In the genomic region with DNA sequence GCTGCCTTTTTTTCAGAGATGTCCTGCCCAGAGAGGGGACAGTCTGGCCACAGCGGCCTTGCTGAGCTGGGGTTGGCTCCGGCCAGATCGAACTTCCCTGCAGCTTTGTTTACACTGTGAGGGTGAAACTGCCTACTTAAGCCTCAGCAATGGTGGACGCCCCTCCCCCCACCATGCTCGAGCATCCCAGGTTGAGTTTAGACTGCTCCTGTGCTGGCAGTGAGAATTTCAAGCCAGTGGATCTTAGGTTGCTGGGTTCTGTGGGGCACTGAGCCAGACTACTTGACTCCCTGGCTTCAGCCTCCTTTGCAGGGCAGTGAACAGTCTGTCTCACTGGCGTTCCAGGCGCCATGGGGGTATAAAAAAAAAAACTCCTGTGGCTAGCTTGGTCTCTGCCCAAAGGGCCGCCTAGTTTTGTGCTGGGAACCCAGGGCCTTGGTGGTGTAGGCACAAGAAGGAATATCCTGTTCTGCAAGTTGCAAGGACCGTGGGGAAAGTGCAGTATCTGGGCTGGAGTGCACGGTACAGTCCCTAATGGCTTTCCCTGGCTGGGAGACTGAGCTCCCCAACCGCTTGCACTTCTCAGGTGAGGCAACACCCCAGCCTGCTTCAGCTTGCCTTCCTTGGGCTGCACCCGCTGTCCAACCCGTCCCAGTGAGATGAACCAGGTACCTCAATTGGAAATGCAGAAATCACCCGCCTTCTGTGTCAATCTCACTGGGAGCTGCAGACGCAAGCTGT, we compare ENCODE assay signal across 25 cellular contexts.
A peak's percentile ranks its signal among the peaks of the same experiment; 100 is the strongest.
DNase-seq lines count a peak whose midpoint lies in the region; ATAC-seq, FAIRE-seq and TF ChIP-seq lines count a peak whose summit lies in the region.
"Had no signal": no experiment of that assay in that cellular context is flagged by ENCODE, and none has a peak within 500 bp of the region (broad histone marks: within the 10 kb centered on the region; RNA-seq: fewer than 3 reads in every experiment).

No MANE protein-coding gene starts in this region.

- no peaks in the 10 kb centered on the region for H3K79me1 ChIP-seq in mesendoderm (ENCODE audit: low read length)

- no peak overlapping the region for H2BK5ac ChIP-seq in mesendoderm (ENCODE audit: low read length)

- H3K4ac ChIP-seq in mesendoderm (ENCODE audit: low read depth, low read length) = no peak overlapping the region

- TF ChIP-seq RAD21 in HepG2 (CRISPR knock-in tag; IDR thresholded peaks at IDR 0.05) = no peak

- H3K4me3 ChIP-seq in HepG2 (replicated peaks in 1 of 3; ENCODE audit: insufficient read depth in 1 of 3, low read depth in 2 of 3, low read length in 3 of 3) = no peak overlapping the region
- no peak overlapping the region for H3K4me3 ChIP-seq in right lobe of liver
- H3K4me3 ChIP-seq in mesendoderm (ENCODE audit: low read length) = no peak overlapping the region
- H3K4me3 ChIP-seq in CD8-positive, alpha-beta T cell (ENCODE audit: low read depth, low read length) = no peak overlapping the region
- H3K4me3 ChIP-seq: heart right ventricle, tibial nerve had no signal

- in situ Hi-C loops in HepG2 (cut with HindIII; ENCODE audit: extremely low pct_ligation_motif_present, low pct_unique_long_range_greater_than_20kb) = no loop called here

- H3K18ac ChIP-seq in mesendoderm (ENCODE audit: low read length) = no peak overlapping the region

- no peak for TF ChIP-seq CTCF in HepG2 (CRISPR knock-in tag; IDR thresholded peaks at IDR 0.05)
- no peak for TF ChIP-seq CTCF in right lobe of liver (IDR thresholded peaks at IDR 0.05)
- TF ChIP-seq CTCF in foreskin keratinocyte (conservative IDR thresholded peaks at IDR 0.05) = no peak
- TF ChIP-seq CTCF in CD8-positive, alpha-beta T cell (IDR thresholded peaks at IDR 0.05) = no peak

- H4K20me1 ChIP-seq in HepG2 (ENCODE audit: insufficient read depth, low read length) = no peaks in the 10 kb centered on the region

- no peak overlapping the region for H2AFZ ChIP-seq in HepG2 (ENCODE audit: low read length)

- H2BK120ac ChIP-seq in mesendoderm (ENCODE audit: low read depth, low read length) = no peak overlapping the region

- H3K9me3 Mint-ChIP-seq in activated T-cell treated with anti-CD3 and anti-CD28 coated beads, Interleukin-2, amount 50 U/mL, for 72 hours = peaks cover 11 to 18% of the 10 kb centered on the region in 2 donors
- H3K9me3 Mint-ChIP-seq in CD8-positive, alpha-beta T cell = peaks cover 10% of the 10 kb centered on the region

- H4K5ac ChIP-seq in mesendoderm (ENCODE audit: low read length) = no peak overlapping the region

- H3K9ac ChIP-seq in HepG2 (ENCODE audit: insufficient read depth, low read depth, low read length) (no peak overlapping the region), mesendoderm (ENCODE audit: low read length) (no peak overlapping the region)

- H3K27ac Mint-ChIP-seq in activated T-cell treated with anti-CD3 and anti-CD28 coated beads, Interleukin-2, amount 50 U/mL, for 72 hours = no peak overlapping the region
- no peak overlapping the region for H3K27ac Mint-ChIP-seq in CD8-positive, alpha-beta T cell
- H3K27ac Mint-ChIP-seq: activated naive CD4-positive, alpha-beta T cell treated with anti-CD3 and anti-CD28 coated beads for 36 hours; stimulated activated naive CD8-positive, alpha-beta T cell treated with anti-CD3 and anti-CD28 coated beads, Interleukin-15, Interleukin-2, amounts not matched to agents 100 ng/mL and 50 ng/mL, for 24 hours had no signal

- 35% methylated on average over 8 of the region's 15 CpGs for WGBS in HepG2 (ENCODE audit: low lambda C conversion rate)
- 90% methylated on average over 5 of the region's 15 CpGs for WGBS in right lobe of liver (ENCODE audit: insufficient coverage, low coverage, low lambda C conversion rate, missing lambda C conversion rate)
- no CpG with 5 or more reads among the region's 15 CpGs for WGBS in mesendoderm (ENCODE audit: extremely low coverage, insufficient coverage, low lambda C conversion rate)

- H3K9me3 ChIP-seq in HepG2 (ENCODE audit: low read length) (no peaks in the 10 kb centered on the region), right lobe of liver (no peaks in the 10 kb centered on the region)
- no peaks in the 10 kb centered on the region for H3K9me3 ChIP-seq in CD8-positive, alpha-beta T cell (ENCODE audit: low read length)

- no TSS peak for BruUV-seq in HepG2 (replicated peaks; lab: Mats Ljungman, UMichigan)

- no peak overlapping the region for H2AK5ac ChIP-seq in mesendoderm (ENCODE audit: low read length)

- H3K56ac ChIP-seq in mesendoderm (ENCODE audit: low read length) = peak overlapping the region; percentile 22

- H3K27ac ChIP-seq in HepG2 (ENCODE audit: extremely low read length, insufficient read depth, low read length) (no peak overlapping the region), right lobe of liver (no peak overlapping the region), foreskin keratinocyte (no peak overlapping the region), mesendoderm (ENCODE audit: low read depth, low read length) (no peak overlapping the region)
- no peak overlapping the region for H3K27ac ChIP-seq in CD8-positive, alpha-beta T cell (ENCODE audit: low read depth, low read length)
- H3K27ac ChIP-seq: heart right ventricle, tibial nerve had no signal

- no peak overlapping the region for H2BK15ac ChIP-seq in mesendoderm (replicated peaks; ENCODE audit: low read depth)

- DNase-seq in HepG2 (ENCODE audit: low spot score) (no peak), right lobe of liver (no peak), foreskin keratinocyte (peak in 1 of 2 donors; percentile 28), mesendoderm (peak; percentile 35), SHP77 (lab: John Stamatoyannopoulos, UW) (no peak)
- no peak for DNase-seq in activated T-cell treated with anti-CD3 and anti-CD28 coated beads, Interleukin-2, amount 50 U/mL, for 72 hours
- no peak for DNase-seq in CD8-positive, alpha-beta T cell
- DNase-seq: activated CD8-positive, alpha-beta memory T cell treated with anti-CD3 and anti-CD28 coated beads for 24 hours; activated naive CD4-positive, alpha-beta T cell treated with anti-CD3 and anti-CD28 coated beads for 36 hours; activated T-cell treated with anti-CD3 and anti-CD28 coated beads, Interleukin-2, amount 50 U/mL, for 4 hours; amniotic stem cell; DMS 273 treated with DMSO at 0.1 percent for 48 hours; NCI-H1105 treated with DMSO at 0.1 percent for 48 hours; NCI-H2029 treated with DMSO at 0.1 percent for 48 hours; NCI-H524 treated with DMSO at 0.1 percent for 48 hours; occipital lobe; SW 1271 had no signal

- H3K27me3 Mint-ChIP-seq in activated T-cell treated with anti-CD3 and anti-CD28 coated beads, Interleukin-2, amount 50 U/mL, for 72 hours (ENCODE audit: low read depth) = no peaks in the 10 kb centered on the region
- no peaks in the 10 kb centered on the region for H3K27me3 Mint-ChIP-seq in CD8-positive, alpha-beta T cell (ENCODE audit: low read depth)
- H3K27me3 Mint-ChIP-seq: stimulated activated naive CD8-positive, alpha-beta T cell treated with anti-CD3 and anti-CD28 coated beads, Interleukin-15, Interleukin-2, amounts not matched to agents 100 ng/mL and 50 ng/mL, for 24 hours had no signal

- no peak overlapping the region for H3K4me3 Mint-ChIP-seq in activated T-cell treated with anti-CD3 and anti-CD28 coated beads, Interleukin-2, amount 50 U/mL, for 72 hours
- H3K4me3 Mint-ChIP-seq in CD8-positive, alpha-beta T cell = no peak overlapping the region
- H3K4me3 Mint-ChIP-seq: activated naive CD4-positive, alpha-beta T cell treated with anti-CD3 and anti-CD28 coated beads for 36 hours; activated T-cell treated with anti-CD3 and anti-CD28 coated beads, Interleukin-2, amount 50 U/mL, for 4 hours; stimulated activated naive CD8-positive, alpha-beta T cell treated with anti-CD3 and anti-CD28 coated beads, Interleukin-15, Interleukin-2, amounts not matched to agents 100 ng/mL and 50 ng/mL, for 24 hours had no signal

- H3K79me2 ChIP-seq in HepG2 (ENCODE audit: insufficient read depth, low read length) (no peaks in the 10 kb centered on the region), mesendoderm (ENCODE audit: control insufficient read depth, insufficient read depth, low read length) (no peaks in the 10 kb centered on the region)

- H3K36me3 Mint-ChIP-seq in activated T-cell treated with anti-CD3 and anti-CD28 coated beads, Interleukin-2, amount 50 U/mL, for 72 hours (ENCODE audit: insufficient read depth in 2 of 2) = peaks cover 0 to 2% of the 10 kb centered on the region in 2 donors
- no peaks in the 10 kb centered on the region for H3K36me3 Mint-ChIP-seq in CD8-positive, alpha-beta T cell

- H3K4me1 ChIP-seq in HepG2 (ENCODE audit: insufficient read depth, low read length) (peaks cover 9% of the 10 kb centered on the region; the same call in 1 of the 2 replicates), right lobe of liver (no peaks in the 10 kb centered on the region), foreskin keratinocyte (peaks cover 5% of the 10 kb centered on the region), mesendoderm (ENCODE audit: control insufficient read depth, low read depth, low read length) (peaks cover 2% of the 10 kb centered on the region)
- H3K4me1 ChIP-seq in CD8-positive, alpha-beta T cell (ENCODE audit: insufficient read depth, low read length) = no peaks in the 10 kb centered on the region
- H3K4me1 ChIP-seq: heart right ventricle, tibial nerve had no signal

- peak overlapping the region; percentile 39; the same call in 1 of the 2 replicates for H3K4me2 ChIP-seq in HepG2 (ENCODE audit: low read depth, low read length)
- no peak overlapping the region for H3K4me2 ChIP-seq in mesendoderm (ENCODE audit: low read length)

- POLR2A ChIA-PET in HepG2 (lab: Yijun Ruan, JAX) = no interaction called here
- POLR2A ChIA-PET in CD8-positive, alpha-beta T cell (lab: Charles Lee) = no interaction called here

- TF ChIP-seq EP300 in HepG2 (IDR thresholded peaks at IDR 0.05; ENCODE audit: low read depth in 2 of 2, low read length in 2 of 2) (no peak), HepG2 (CRISPR knock-in tag; IDR thresholded peaks at IDR 0.05; ENCODE audit: borderline replicate concordance) (no peak)

- H3K27me3 ChIP-seq in HepG2 (ENCODE audit: control insufficient read depth in 1 of 2, insufficient read depth in 2 of 2, low read length in 2 of 2) (no peaks in the 10 kb centered on the region), right lobe of liver (no peaks in the 10 kb centered on the region), foreskin keratinocyte (no peaks in the 10 kb centered on the region), mesendoderm (ENCODE audit: insufficient read depth, low read length, poor library complexity) (no peaks in the 10 kb centered on the region)
- no peaks in the 10 kb centered on the region for H3K27me3 ChIP-seq in CD8-positive, alpha-beta T cell (ENCODE audit: insufficient read depth, low read length)
- H3K27me3 ChIP-seq: heart right ventricle, tibial nerve had no signal

- CTCF ChIA-PET in HepG2 (lab: Yijun Ruan, JAX; ENCODE audit: low intra/inter-chr PET ratio, low total read pairs) = no interaction called here
- CTCF ChIA-PET in CD8-positive, alpha-beta T cell (lab: Charles Lee) = no interaction called here

- no peak overlapping the region for H4K8ac ChIP-seq in mesendoderm (ENCODE audit: low read depth, low read length)

- H3K23ac ChIP-seq in mesendoderm (ENCODE audit: low read length) = no peak overlapping the region

- TF ChIP-seq POLR2A in HepG2 (IDR thresholded peaks at IDR 0.05; ENCODE audit: insufficient read depth in 1 of 2, low read depth in 2 of 2, low read length in 2 of 2) (no peak), right lobe of liver (IDR thresholded peaks at IDR 0.05) (no peak)

- ATAC-seq in HepG2 = peak; percentile 83
- no peak for ATAC-seq in right lobe of liver
- peak; percentile 80 for ATAC-seq in foreskin keratinocyte
- ATAC-seq in GM21576 (IDR thresholded peaks at IDR 0.05; ENCODE audit: unreplicated experiment) = no peak
- ATAC-seq in activated T-cell treated with anti-CD3 and anti-CD28 coated beads, Interleukin-2, amount 50 U/mL, for 72 hours (replicated peaks in 1 of 2) = no peak
- no peak for ATAC-seq in CD8-positive, alpha-beta T cell
- ATAC-seq: activated T-cell treated with anti-CD3 and anti-CD28 coated beads, Interleukin-2, amount 50 U/mL, for 4 hours had no signal

- intact Hi-C loops in HepG2 (cut with micrococcal nuclease; ENCODE audit: unreplicated experiment) (no loop called here), right lobe of liver (cut with DNase I) (no loop called here)
- intact Hi-C loops in CD8-positive, alpha-beta T cell (cut with DNase I, micrococcal nuclease) = no loop called here

- no peaks in the 10 kb centered on the region for H3K4me1 Mint-ChIP-seq in activated T-cell treated with anti-CD3 and anti-CD28 coated beads, Interleukin-2, amount 50 U/mL, for 72 hours (ENCODE audit: low read depth)
- H3K4me1 Mint-ChIP-seq in CD8-positive, alpha-beta T cell (ENCODE audit: low read depth) = no peaks in the 10 kb centered on the region

- FAIRE-seq in HepG2 (lab: Jason Lieb, UNC) = no peak
- FAIRE-seq: bronchial epithelial cell, G401.6, GM18507, H54 had no signal

- H3K36me3 ChIP-seq in HepG2 (replicated peaks in 1 of 2; ENCODE audit: control insufficient read depth in 1 of 2, insufficient read depth in 2 of 2, low read length in 2 of 2) = no peaks in the 10 kb centered on the region
- H3K36me3 ChIP-seq in right lobe of liver = no peaks in the 10 kb centered on the region
- no peaks in the 10 kb centered on the region for H3K36me3 ChIP-seq in mesendoderm (ENCODE audit: control insufficient read depth, insufficient read depth, low read length)
- H3K36me3 ChIP-seq in CD8-positive, alpha-beta T cell (ENCODE audit: insufficient read depth, low read length) = no peaks in the 10 kb centered on the region
- H3K36me3 ChIP-seq: heart right ventricle, tibial nerve had no signal

Comparison
In these comparisons a context has a peak if more than half of its experiments do, and no peak if none do; other contexts are left out.
1. ATAC-seq: peak in HepG2 (single experiment) and foreskin keratinocyte (single experiment); none in right lobe of liver (0 of 4), GM21576 (single experiment), activated T-cell treated with anti-CD3 and anti-CD28 coated beads, Interleukin-2, amount 50 U/mL, for 72 hours (0 of 2) and CD8-positive, alpha-beta T cell (single experiment).